Comparison of ENCODE assay signal across 9 cellular contexts in the genomic region with DNA sequence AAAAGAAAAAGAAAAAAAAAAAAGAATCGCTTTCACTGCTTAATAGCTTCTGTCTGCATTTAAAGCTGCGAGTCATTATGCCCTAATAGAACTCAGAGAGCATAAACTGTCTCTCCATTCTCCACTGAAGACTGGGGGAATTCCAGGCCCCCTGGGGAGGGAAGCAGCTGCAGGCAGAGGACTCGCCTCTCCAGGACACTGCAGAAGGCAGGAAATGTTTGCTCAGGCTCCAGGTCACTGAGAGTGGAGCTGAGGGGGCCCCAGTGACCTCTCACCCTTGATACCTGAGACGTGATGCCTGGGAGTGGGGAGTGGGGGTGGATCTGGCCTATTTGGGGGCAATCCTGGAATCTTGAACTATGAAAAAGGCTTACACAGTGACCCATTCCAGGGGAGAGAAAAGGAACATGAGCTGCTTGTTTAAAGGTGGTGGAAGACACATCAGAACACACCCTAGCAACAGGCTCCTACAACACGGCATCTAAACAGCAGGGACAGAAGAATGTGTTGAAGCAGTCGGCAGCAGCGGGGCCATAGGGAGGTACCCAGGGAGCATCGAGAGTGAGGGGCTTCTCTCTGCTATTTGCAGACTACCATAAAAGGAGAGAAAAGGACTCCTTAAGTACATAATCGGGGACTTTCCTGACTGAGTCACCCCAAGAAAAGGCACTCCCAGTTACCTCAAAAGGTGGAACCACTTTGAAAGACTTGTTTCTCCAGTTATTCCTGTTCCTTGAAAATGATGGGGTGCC. TPM values are rescaled to one million over a fixed set of nuclear protein-coding genes. Genes with fewer than 3 reads are reported as not detected.
DNase-seq lines count a peak whose midpoint lies in the region; ATAC-seq, FAIRE-seq and TF ChIP-seq lines count a peak whose summit lies in the region.
"Not testable (repeated sequence)": the region's sequence is repeated elsewhere in the genome, so short reads cannot be mapped to it uniquely, and the experiment has no call there.
"Had no signal": no experiment of that assay in that cellular context is flagged by ENCODE, and none has a peak within 500 bp of the region (broad histone marks: within the 10 kb centered on the region; RNA-seq: fewer than 3 reads in every experiment).

No MANE protein-coding gene starts in this region.

- H2AFZ ChIP-seq in GM12878 (ENCODE audit: control insufficient read depth, low read depth, low read length), result 0 out of 2 replicates have a peak overlapping the region, but pooled peaks have one; percentile 7

- intact Hi-C loops in GM12878 (cut with micrococcal nuclease; ENCODE audit: unreplicated experiment); left colon (cut with DNase I, micrococcal nuclease): not testable (repeated sequence)

- not testable (repeated sequence) for TF ChIP-seq POLR2A in A549 (IDR thresholded peaks at IDR 0.05; ENCODE audit: low read length); GM12878 (IDR thresholded peaks at IDR 0.05; ENCODE audit: low read depth, low read length)

- H3K4me3 ChIP-seq in A549, GM12878: not testable (repeated sequence)
- H3K4me3 ChIP-seq in SJCRH30, result 0 out of 2 replicates have a peak overlapping the region, but pooled peaks have one; percentile 1

- peak in 1 of 2 experiments; percentile 50; a peak in 2 of 5 replicates for TF ChIP-seq EP300 in A549 (IDR thresholded peaks at IDR 0.05)
- not testable (repeated sequence) for TF ChIP-seq EP300 in GM12878 (IDR thresholded peaks at IDR 0.05; ENCODE audit: borderline replicate concordance in 1 of 2, control insufficient read depth in 1 of 2, low read depth in 2 of 2, low read length in 2 of 2)

- CTCF ChIA-PET in A549 (lab: Yijun Ruan, JAX); GM12878 (lab: Yijun Ruan, JAX): not testable (repeated sequence)

- H3K9ac ChIP-seq in GM12878 (ENCODE audit: control insufficient read depth, insufficient read depth, low read length), result not testable (repeated sequence)

- H3K79me2 ChIP-seq in GM12878 (ENCODE audit: control insufficient read depth, insufficient read depth, low read length), result not testable (repeated sequence)

- H3K27me3 ChIP-seq in SJCRH30; GM12878 (replicated peaks in 1 of 2; ENCODE audit: control insufficient read depth in 2 of 2, insufficient read depth in 2 of 2, low read length in 1 of 2): not testable (repeated sequence)

- in situ Hi-C loops in GM12878 (cut with MboI), result not testable (repeated sequence)

- H3K27ac ChIP-seq in A549 (peak overlapping the region; percentile 95), SJCRH30 (peak overlapping the region; percentile 38; the same call in 1 of the 2 replicates), GM12878 (ENCODE audit: control insufficient read depth, insufficient read depth) (peak overlapping the region; percentile 44)

- DNase-seq in A549 (ENCODE audit: low read depth in 1 of 2, low spot score in 1 of 2) (peak in 1 of 2 experiments; percentile 88), NCI-H1092 (lab: John Stamatoyannopoulos, UW) (peak; percentile 2), SJCRH30 (peak; percentile 94 to 96), fibroblast of gingiva (ENCODE audit: low read depth) (peak; percentile 67), retina (peak; percentile 59)
- not testable (repeated sequence) for DNase-seq in GM12878 (ENCODE audit: low read depth, low spot score); left colon

- peak in 1 of 2 experiments; percentile 15; a peak in 2 of 5 replicates for TF ChIP-seq RAD21 in A549 (conservative IDR thresholded peaks at IDR 0.05 in 1 of 2, IDR thresholded peaks at IDR 0.05 in 1 of 2)
- TF ChIP-seq RAD21 in GM12878 (IDR thresholded peaks at IDR 0.05; ENCODE audit: insufficient read depth, low read depth, low read length), result not testable (repeated sequence)

- not testable (repeated sequence) for TF ChIP-seq CTCF in A549 (IDR thresholded peaks at IDR 0.05); GM12878 (IDR thresholded peaks at IDR 0.05 in 2 of 3, conservative IDR thresholded peaks at IDR 0.05 in 1 of 3; ENCODE audit: control insufficient read depth in 2 of 3, extremely low read depth in 1 of 3, insufficient read depth in 1 of 3, low read depth in 3 of 3, low read length in 3 of 3)

- FAIRE-seq in A549 (lab: Jason Lieb, UNC), result peak; percentile 91
- not testable (repeated sequence) for FAIRE-seq in GM12878 (lab: Jason Lieb, UNC)

- WGBS in A549 (ENCODE audit: missing lambda C conversion rate), result under 1% methylated on average over 9 of the region's 9 CpGs
- WGBS in GM12878 (ENCODE audit: insufficient coverage, insufficient replicate concordance, low lambda C conversion rate, missing lambda C conversion rate), result 45% methylated on average over 9 of the region's 9 CpGs

- H4K20me1 ChIP-seq in GM12878 (ENCODE audit: control insufficient read depth, insufficient read depth), result not testable (repeated sequence)

- not testable (repeated sequence) for H3K9me3 ChIP-seq in A549; SJCRH30 (replicated peaks); GM12878 (replicated peaks; ENCODE audit: control insufficient read depth, insufficient read depth, low read length)

- not testable (repeated sequence) for BruUV-seq in GM12878 (replicated peaks; lab: Mats Ljungman, UMichigan)

- SMC1A ChIA-PET in GM12878 (lab: Charles Lee; ENCODE audit: uncharacterized antibody, unreplicated experiment), result not testable (repeated sequence)

- H3K4me2 ChIP-seq in A549, result peak overlapping the region; percentile 91
- not testable (repeated sequence) for H3K4me2 ChIP-seq in GM12878 (ENCODE audit: control insufficient read depth, insufficient read depth)

- ATAC-seq in A549 (peak; percentile 58 to 77), GM19025 (IDR thresholded peaks at IDR 0.05; ENCODE audit: low read depth, unreplicated experiment) (peak; percentile 47), GM12878 (peak; percentile 81), left colon (peak; percentile 27)

- peaks cover 65% of the 10 kb centered on the region for H3K4me1 ChIP-seq in A549
- peaks cover 27% of the 10 kb centered on the region for H3K4me1 ChIP-seq in SJCRH30
- H3K4me1 ChIP-seq in GM12878 (ENCODE audit: control insufficient read depth, insufficient read depth, low read length), result not testable (repeated sequence)

- POLR2A ChIA-PET in A549 (lab: Yijun Ruan, JAX); GM12878 (lab: Charles Lee): not testable (repeated sequence)

- H3K36me3 ChIP-seq in SJCRH30, result peaks cover 18% of the 10 kb centered on the region
- not testable (repeated sequence) for H3K36me3 ChIP-seq in GM12878 (ENCODE audit: control insufficient read depth in 2 of 2, insufficient read depth in 2 of 2, low read length in 1 of 2)

- RAD21 ChIA-PET in GM12878 (lab: Charles Lee; ENCODE audit: unreplicated experiment), result not testable (repeated sequence)

RNA-seq across cellular contexts. Expression of gene FBXW10B, which starts 26.2 kb away (rescaled TPM):
- polyA plus RNA-seq in A549 (2011; rRNA removed) (9.6 and 10.4 TPM in 2 replicates), A549 (2017; fragmentation: RNase III; extraction: RNeasy Plus Mini Kit Qiagen cat#74134 plus additional on column Dnase treatment) (14.3 to 19.5 TPM (median 15.3 TPM) in 3 replicates), GM12878 (2011; rRNA removed) (0.10 and 0.19 TPM in 2 replicates), GM12878 (2014; fragmentation: Illumina TruSeq; extraction: Trizol) (0.04 TPM in 1 of 2 replicates, not detected in the other), GM12878 (2014; fragmentation: Nextera tagmentation; extraction: Ambion mirVana) (not detected), GM12878 (2014; rRNA removed) (not detected in 2 replicates), GM12878 (2016; fragmentation: Nextera tagmentation; extraction: Ambion mirVana) (under 1 TPM; 0.10 to 0.16 TPM)
- polyA plus RNA-seq in A549 (2012; cell fraction: cytosol; rRNA removed), result 4.7 and 5.8 TPM in 2 replicates
- polyA plus RNA-seq in A549 (2012; cell fraction: nucleus; rRNA removed), result 36.0 and 53.9 TPM in 2 replicates
- polyA minus RNA-seq in A549 (2011; rRNA and poly(A)+ RNA removed), result 37.1 and 37.8 TPM in 2 replicates
- 0.10 and 0.12 TPM in 2 replicates for total RNA-seq in SJCRH30 (2014; rRNA removed; shearing (Covaris generic))
- not detected in 2 replicates for total RNA-seq in GM12878 (2013; cell fraction: nucleolus; rRNA removed)
- total RNA-seq in GM12878 (2014; rRNA removed) (0.11 and 0.22 TPM in 2 replicates), GM12878 (2014; rRNA removed; fragmentation: Illumina TruSeq; extraction: Trizol) (not detected in 2 replicates), GM12878 (2021) (not detected in 2 replicates), left colon (1 to 10 TPM in 1 of 2 donors, under 1 TPM in 1; 0.95 to 1.6 TPM)
- polyA plus RNA-seq in GM12878 (2011; ENCODE audit: low read depth), result not detected
- 0.12 TPM in 1 of 2 replicates, not detected in the other for polyA plus RNA-seq in GM12878 (2011; cell fraction: cytosol; rRNA removed)
- 0.47 and 0.70 TPM in 2 replicates for polyA plus RNA-seq in GM12878 (2011; cell fraction: nucleus; rRNA removed)
- polyA plus RNA-seq in GM12878 (2012), result 0.14 TPM in 1 of 2 replicates, not detected in the other
- 0.22 TPM in 1 of 2 replicates, not detected in the other for polyA minus RNA-seq in GM12878 (2011; rRNA and poly(A)+ RNA removed)
- not detected in 2 replicates for polyA minus RNA-seq in GM12878 (2011; cell fraction: cytosol; rRNA and poly(A)+ RNA removed)
- 0.57 TPM in 1 of 2 replicates, not detected in the other for polyA minus RNA-seq in GM12878 (2011; cell fraction: nucleus; rRNA and poly(A)+ RNA removed)
- polyA plus RNA-seq: naive thymus-derived CD8-positive, alpha-beta T cell had no signal

RNA-seq across cellular contexts. Expression of gene TRIM16, which starts 38.4 kb away (rescaled TPM):
- 275 and 301 TPM in 2 replicates for polyA plus RNA-seq in A549 (2011; rRNA removed)
- polyA plus RNA-seq in A549 (2012; cell fraction: cytosol; rRNA removed), result 218 and 250 TPM in 2 replicates
- 179 and 219 TPM in 2 replicates for polyA plus RNA-seq in A549 (2012; cell fraction: nucleus; rRNA removed)
- 293 to 322 TPM (median 297 TPM) in 3 replicates for polyA plus RNA-seq in A549 (2017; fragmentation: RNase III; extraction: RNeasy Plus Mini Kit Qiagen cat#74134 plus additional on column Dnase treatment)
- polyA minus RNA-seq in A549 (2011; rRNA and poly(A)+ RNA removed), result 352 and 361 TPM in 2 replicates
- total RNA-seq in SJCRH30 (2014; rRNA removed; shearing (Covaris generic)), result 36.5 and 40.8 TPM in 2 replicates
- total RNA-seq in GM12878 (2013; cell fraction: nucleolus; rRNA removed), result 27.9 and 40.4 TPM in 2 replicates
- 10.6 and 13.7 TPM in 2 replicates for total RNA-seq in GM12878 (2014; rRNA removed)
- total RNA-seq in GM12878 (2014; rRNA removed; fragmentation: Illumina TruSeq; extraction: Trizol), result 9.6 and 10.7 TPM in 2 replicates
- total RNA-seq in GM12878 (2021), result 9.1 and 11.9 TPM in 2 replicates
- 7.1 TPM for polyA plus RNA-seq in GM12878 (2011; ENCODE audit: low read depth)
- polyA plus RNA-seq in GM12878 (2011; rRNA removed), result 11.9 and 15.1 TPM in 2 replicates
- 10.3 and 11.6 TPM in 2 replicates for polyA plus RNA-seq in GM12878 (2011; cell fraction: cytosol; rRNA removed)
- polyA plus RNA-seq in GM12878 (2011; cell fraction: nucleus; rRNA removed), result 12.4 and 15.1 TPM in 2 replicates
- 9.2 and 11.3 TPM in 2 replicates for polyA plus RNA-seq in GM12878 (2012)
- 7.4 and 10.5 TPM in 2 replicates for polyA plus RNA-seq in GM12878 (2014; fragmentation: Illumina TruSeq; extraction: Trizol)
- 1 to 10 TPM; 3.9 to 6.4 TPM for polyA plus RNA-seq in GM12878 (2014; fragmentation: Nextera tagmentation; extraction: Ambion mirVana)
- polyA plus RNA-seq in GM12878 (2014; rRNA removed), result 8.5 and 10.3 TPM in 2 replicates
- 1 to 10 TPM; 2.6 to 3.3 TPM for polyA plus RNA-seq in GM12878 (2016; fragmentation: Nextera tagmentation; extraction: Ambion mirVana)
- 17.4 and 22.8 TPM in 2 replicates for polyA minus RNA-seq in GM12878 (2011; rRNA and poly(A)+ RNA removed)
- polyA minus RNA-seq in GM12878 (2011; cell fraction: cytosol; rRNA and poly(A)+ RNA removed), result 8.7 and 15.3 TPM in 2 replicates
- 17.5 and 29.4 TPM in 2 replicates for polyA minus RNA-seq in GM12878 (2011; cell fraction: nucleus; rRNA and poly(A)+ RNA removed)
- 10 to 100 TPM; 22.5 to 26.0 TPM for total RNA-seq in left colon

RNA-seq across cellular contexts. Expression of gene ZNF286A, which starts 53.8 kb away (rescaled TPM):
- polyA plus RNA-seq in A549 (2011; rRNA removed) (40.5 and 49.6 TPM in 2 replicates), A549 (2017; fragmentation: RNase III; extraction: RNeasy Plus Mini Kit Qiagen cat#74134 plus additional on column Dnase treatment) (34.4 to 43.8 TPM (median 43.4 TPM) in 3 replicates), GM12878 (2011; rRNA removed) (17.0 and 24.2 TPM in 2 replicates), GM12878 (2014; fragmentation: Illumina TruSeq; extraction: Trizol) (25.5 and 29.9 TPM in 2 replicates), GM12878 (2014; fragmentation: Nextera tagmentation; extraction: Ambion mirVana) (10 to 100 TPM in 1 of 2 experiments, 1 to 10 TPM in 1; 8.1 to 12.1 TPM), GM12878 (2014; rRNA removed) (8.5 and 19.8 TPM in 2 replicates), GM12878 (2016; fragmentation: Nextera tagmentation; extraction: Ambion mirVana) (10 to 100 TPM; 12.8 to 14.8 TPM)
- 21.3 and 25.7 TPM in 2 replicates for polyA plus RNA-seq in A549 (2012; cell fraction: cytosol; rRNA removed)
- polyA plus RNA-seq in A549 (2012; cell fraction: nucleus; rRNA removed), result 8.8 and 10.7 TPM in 2 replicates
- 21.2 and 27.1 TPM in 2 replicates for polyA minus RNA-seq in A549 (2011; rRNA and poly(A)+ RNA removed)
- 164 and 212 TPM in 2 replicates for total RNA-seq in SJCRH30 (2014; rRNA removed; shearing (Covaris generic))
- total RNA-seq in GM12878 (2013; cell fraction: nucleolus; rRNA removed), result 29.3 and 36.8 TPM in 2 replicates
- total RNA-seq in GM12878 (2014; rRNA removed) (19.3 and 22.8 TPM in 2 replicates), GM12878 (2014; rRNA removed; fragmentation: Illumina TruSeq; extraction: Trizol) (27.5 and 31.2 TPM in 2 replicates), GM12878 (2021) (20.1 and 23.7 TPM in 2 replicates), left colon (1 to 10 TPM; 6.4 to 10.0 TPM)
- polyA plus RNA-seq in GM12878 (2011; ENCODE audit: low read depth), result 9.0 TPM
- 11.2 and 13.2 TPM in 2 replicates for polyA plus RNA-seq in GM12878 (2011; cell fraction: cytosol; rRNA removed)
- 11.2 and 14.5 TPM in 2 replicates for polyA plus RNA-seq in GM12878 (2011; cell fraction: nucleus; rRNA removed)
- polyA plus RNA-seq in GM12878 (2012), result 9.3 and 11.6 TPM in 2 replicates
- 16.8 and 22.4 TPM in 2 replicates for polyA minus RNA-seq in GM12878 (2011; rRNA and poly(A)+ RNA removed)
- 8.3 and 9.7 TPM in 2 replicates for polyA minus RNA-seq in GM12878 (2011; cell fraction: cytosol; rRNA and poly(A)+ RNA removed)
- polyA minus RNA-seq in GM12878 (2011; cell fraction: nucleus; rRNA and poly(A)+ RNA removed), result 4.6 and 7.6 TPM in 2 replicates

Comparison
In these comparisons a context has a peak if more than half of its experiments do, and no peak if none do; other contexts are left out.
1. ATAC-seq: peak in every context shown above with its lines; median percentile 81 in GM12878; 68 in A549; 47 in GM19025; 27 in left colon.
2. H3K27ac ChIP-seq: peak in every context shown above with its lines; median percentile 95 in A549; 44 in GM12878; 38 in SJCRH30.